8 cellular contexts compared by ENCODE assay signal in the genomic region with DNA sequence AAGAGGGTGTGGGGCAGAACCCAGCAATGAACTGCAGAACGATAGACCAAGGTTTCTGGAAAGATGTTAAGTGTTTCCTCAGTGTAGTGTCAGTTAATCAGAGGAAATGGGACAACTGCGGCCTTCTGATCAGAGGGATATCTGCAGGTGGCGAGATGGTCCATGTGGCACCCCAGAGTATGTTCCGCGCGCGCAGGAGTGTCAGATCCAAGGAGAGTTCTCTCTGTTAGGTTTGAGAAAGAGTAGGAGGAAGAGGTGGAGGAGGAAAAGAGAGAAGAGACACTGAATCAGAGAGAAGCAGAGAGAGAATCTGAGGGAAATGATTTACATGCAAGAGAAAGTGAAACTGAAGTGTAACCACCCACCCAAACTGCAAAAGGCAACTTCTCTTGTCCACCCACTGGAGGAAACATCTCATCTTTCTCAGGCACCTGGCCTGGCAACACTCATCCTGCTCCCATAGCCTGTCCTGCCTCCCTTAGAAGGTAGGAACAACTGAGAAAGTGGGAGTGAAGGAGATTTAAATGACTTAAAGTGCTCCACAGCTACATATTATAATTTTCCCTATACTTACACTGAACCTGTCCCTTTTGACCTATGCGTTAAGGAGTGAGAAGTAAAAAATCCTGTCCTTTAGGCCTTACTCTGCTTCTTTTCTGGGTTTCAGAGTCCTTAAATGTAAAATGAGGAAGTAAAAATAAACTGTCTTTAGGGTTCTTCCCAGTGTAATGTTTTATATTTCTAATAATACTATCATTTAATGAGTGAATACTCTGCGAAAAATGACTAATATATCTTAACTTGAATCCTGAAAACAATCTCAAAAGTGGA. TPM values are rescaled to one million over a fixed set of nuclear protein-coding genes. Genes with fewer than 3 reads are reported as not detected.
A peak's percentile ranks its signal among the peaks of the same experiment; 100 is the strongest.
DNase-seq lines count a peak whose midpoint lies in the region; ATAC-seq and TF ChIP-seq lines count a peak whose summit lies in the region.

No MANE protein-coding gene starts in this region.

- no peaks in the 10 kb centered on the region for H3K9me3 ChIP-seq in Loucy (ENCODE audit: insufficient read depth, low read depth, low read length)

- peak overlapping the region; percentile 38 for H3K9ac ChIP-seq in Loucy (ENCODE audit: low read depth, low read length, poor library complexity, severe bottlenecking)

- H3K27me3 Mint-ChIP-seq in activated naive CD8-positive, alpha-beta T cell treated with anti-CD3 and anti-CD28 coated beads for 36 hours, result no peaks in the 10 kb centered on the region
- H3K27me3 Mint-ChIP-seq in mesothelial cell of epicardium (ENCODE audit: low read depth), result peaks cover 27% of the 10 kb centered on the region

- H3K27me3 ChIP-seq in Loucy (ENCODE audit: insufficient read depth, low read length, poor library complexity, severe bottlenecking), result no peaks in the 10 kb centered on the region

- H3K27ac Mint-ChIP-seq in activated naive CD8-positive, alpha-beta T cell treated with anti-CD3 and anti-CD28 coated beads for 36 hours, result peak overlapping the region; percentile 99
- no peak overlapping the region for H3K27ac Mint-ChIP-seq in mesothelial cell of epicardium

- peak overlapping the region; percentile 40 for H3K4me3 ChIP-seq in Loucy (ENCODE audit: low read length, poor library complexity, severe bottlenecking)

- no peaks in the 10 kb centered on the region for H3K9me2 ChIP-seq in Loucy (replicated peaks; ENCODE audit: low read depth, low read length)

- H3F3A ChIP-seq in Loucy (ENCODE audit: low read depth), result no peaks in the 10 kb centered on the region

- peaks cover 61% of the 10 kb centered on the region for H3K4me1 Mint-ChIP-seq in activated naive CD8-positive, alpha-beta T cell treated with anti-CD3 and anti-CD28 coated beads for 36 hours
- H3K4me1 Mint-ChIP-seq in mesothelial cell of epicardium, result peaks cover 2% of the 10 kb centered on the region

- H3K4me2 ChIP-seq in Loucy (ENCODE audit: low read depth, low read length, poor library complexity, severe bottlenecking), result peak overlapping the region; percentile 62

- no peaks in the 10 kb centered on the region for H3K79me2 ChIP-seq in Loucy (ENCODE audit: insufficient read depth, low read length)

- peaks cover 16% of the 10 kb centered on the region for H3K36me3 Mint-ChIP-seq in activated naive CD8-positive, alpha-beta T cell treated with anti-CD3 and anti-CD28 coated beads for 36 hours
- H3K36me3 Mint-ChIP-seq in mesothelial cell of epicardium, result no peaks in the 10 kb centered on the region

- in situ Hi-C loops in GM13976 (cut with MboI; ENCODE audit: low sequenced_read_pairs, unreplicated experiment), result loop anchor here (5.0 kb wide), 1 partner anchor 76 kb away; no protein-coding TSS in a partner anchor

- H3K4me3 Mint-ChIP-seq in activated naive CD8-positive, alpha-beta T cell treated with anti-CD3 and anti-CD28 coated beads for 36 hours, result peak overlapping the region; percentile 86
- H3K4me3 Mint-ChIP-seq in mesothelial cell of epicardium, result no peak overlapping the region

- DNase-seq in GM13976 (ENCODE audit: low spot score), result peak; percentile 52
- DNase-seq in activated naive CD8-positive, alpha-beta T cell treated with anti-CD3 and anti-CD28 coated beads for 36 hours, result peak; percentile 55
- DNase-seq in NCI-H510A treated with DMSO at 0.1 percent for 48 hours (lab: John Stamatoyannopoulos, UW), result no peak
- no peak for DNase-seq in mesothelial cell of epicardium (ENCODE audit: low spot score in 2 of 2, unreplicated experiment in 2 of 2)
- DNase-seq in NCI-H187 (lab: John Stamatoyannopoulos, UW), result no peak

- peak; percentile 66 for ATAC-seq in GM21576 (IDR thresholded peaks at IDR 0.05; ENCODE audit: unreplicated experiment)
- no peak for ATAC-seq in esophagus mucosa

- peak overlapping the region; percentile 80 for H2AFZ ChIP-seq in Loucy (ENCODE audit: low read length)

- peaks cover 7% of the 10 kb centered on the region for H3K9me3 Mint-ChIP-seq in activated naive CD8-positive, alpha-beta T cell treated with anti-CD3 and anti-CD28 coated beads for 36 hours
- no peaks in the 10 kb centered on the region for H3K9me3 Mint-ChIP-seq in mesothelial cell of epicardium

- H3K36me3 ChIP-seq in Loucy (ENCODE audit: insufficient read depth, low read length), result no peaks in the 10 kb centered on the region

- peaks cover 38% of the 10 kb centered on the region for H3K4me1 ChIP-seq in Loucy (ENCODE audit: insufficient read depth, low read length, poor library complexity, severe bottlenecking)

- H4K20me1 ChIP-seq in Loucy (ENCODE audit: insufficient read depth, low read length, poor library complexity, severe bottlenecking), result no peaks in the 10 kb centered on the region

- no peak for TF ChIP-seq CTCF in GM13976 (IDR thresholded peaks at IDR 0.05; ENCODE audit: borderline replicate concordance, control extremely low read depth, extremely low read depth, insufficient read depth, missing control alignments)
- no peak for TF ChIP-seq CTCF in Loucy (conservative IDR thresholded peaks at IDR 0.05; ENCODE audit: low read length)
- TF ChIP-seq CTCF in mesothelial cell of epicardium (IDR thresholded peaks at IDR 0.05; ENCODE audit: unreplicated experiment), result no peak

RNA-seq across cellular contexts. Expression of gene TESPA1, which starts 6.8 kb away (rescaled TPM):
- 10 to 100 TPM; 92.6 to 95.9 TPM for total RNA-seq in activated naive CD8-positive, alpha-beta T cell treated with anti-CD3 and anti-CD28 coated beads for 36 hours
- total RNA-seq in esophagus mucosa (0.68 TPM), mesothelial cell of epicardium (0.16 to 0.31 TPM (median 0.20 TPM) in 3 replicates)

RNA-seq across cellular contexts. Expression of gene NEUROD4, which starts 28.4 kb away (rescaled TPM):
- not detected for total RNA-seq in activated naive CD8-positive, alpha-beta T cell treated with anti-CD3 and anti-CD28 coated beads for 36 hours
- total RNA-seq in esophagus mucosa, result not detected
- total RNA-seq in mesothelial cell of epicardium, result not detected in 3 replicates

Comparison
In these comparisons a context has a peak if more than half of its experiments do, and no peak if none do; other contexts are left out.
1. DNase-seq: peak in GM13976 (single experiment) and activated naive CD8-positive, alpha-beta T cell treated with anti-CD3 and anti-CD28 coated beads for 36 hours (single experiment); none in NCI-H510A treated with DMSO at 0.1 percent for 48 hours (single experiment), mesothelial cell of epicardium (0 of 2) and NCI-H187 (0 of 2).
2. RNA of gene TESPA1, which starts 6.8 kb away (total RNA-seq): 92.6 to 95.9 TPM in activated naive CD8-positive, alpha-beta T cell treated with anti-CD3 and anti-CD28 coated beads for 36 hours; 0.68 TPM in esophagus mucosa (single experiment) and 0.16 to 0.31 TPM in mesothelial cell of epicardium; every median in the first group is over 10 times any median in the second.